ENCODE assay signal across 26 cellular contexts in the genomic region with DNA sequence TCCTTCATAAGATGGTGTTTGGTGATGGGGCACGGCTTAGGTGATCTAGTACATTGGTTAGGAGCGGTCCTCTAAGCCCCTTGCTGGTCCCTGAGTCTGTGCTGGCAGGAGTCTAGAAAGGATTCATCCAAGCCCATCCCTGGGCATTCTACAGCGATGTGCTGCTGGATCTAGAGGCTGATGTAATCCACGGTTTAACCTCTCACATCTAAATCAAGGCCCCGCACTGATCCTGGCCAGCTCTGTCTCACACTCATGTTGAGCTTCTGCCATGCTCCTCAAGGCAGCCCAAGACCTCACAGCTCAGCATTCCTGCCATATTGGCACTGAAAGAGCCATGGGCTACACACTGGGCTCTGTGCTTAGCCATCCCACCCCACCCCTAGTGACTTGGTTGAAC.
DNase-seq lines count a peak whose midpoint lies in the region; ATAC-seq, FAIRE-seq and TF ChIP-seq lines count a peak whose summit lies in the region.
"Had no signal": no experiment of that assay in that cellular context is flagged by ENCODE, and none has a peak within 500 bp of the region (broad histone marks: within the 10 kb centered on the region; RNA-seq: fewer than 3 reads in every experiment).

No MANE protein-coding gene starts in this region.

- no peaks in the 10 kb centered on the region for H3K36me3 Mint-ChIP-seq in brain
- H3K36me3 Mint-ChIP-seq in activated T-helper 2 cell treated with anti-CD3 and anti-CD28 coated beads, Interferon-gamma antibody, Interleukin-2, Interleukin-4, amounts not matched to agents 10 μg/mL and 5 μg/mL and 100 μg/mL, durations not matched to agents 14 hours and 24 hours and 36 hours (ENCODE audit: low read depth), result no peaks in the 10 kb centered on the region
- H3K36me3 Mint-ChIP-seq: memory B cell; naive thymus-derived CD4-positive, alpha-beta T cell had no signal

- H3K36me3 ChIP-seq in mucosa of descending colon (ENCODE audit: low read depth), result no peaks in the 10 kb centered on the region
- H3K36me3 ChIP-seq in aorta (ENCODE audit: control insufficient read depth in 1 of 2, insufficient read depth in 2 of 2, low read length in 1 of 2), result no peaks in the 10 kb centered on the region
- no peaks in the 10 kb centered on the region for H3K36me3 ChIP-seq in effector memory CD4-positive, alpha-beta T cell (ENCODE audit: control insufficient read depth, insufficient read depth, low read length)
- H3K36me3 ChIP-seq: adrenal gland, heart left ventricle, SJSA1 had no signal

- peaks cover 51% of the 10 kb centered on the region for H3K4me1 Mint-ChIP-seq in brain
- no peaks in the 10 kb centered on the region for H3K4me1 Mint-ChIP-seq in activated T-helper 2 cell treated with anti-CD3 and anti-CD28 coated beads, Interferon-gamma antibody, Interleukin-2, Interleukin-4, amounts not matched to agents 10 μg/mL and 5 μg/mL and 100 μg/mL, durations not matched to agents 14 hours and 24 hours and 36 hours (ENCODE audit: low read depth)
- H3K4me1 Mint-ChIP-seq: memory B cell; naive thymus-derived CD4-positive, alpha-beta T cell had no signal

- H3K27ac ChIP-seq in aorta (ENCODE audit: low read depth in 1 of 2, low read length in 2 of 2), result no peak overlapping the region
- H3K27ac ChIP-seq in effector memory CD4-positive, alpha-beta T cell (ENCODE audit: insufficient read depth, low read length, poor library complexity, severe bottlenecking), result no peak overlapping the region
- H3K27ac ChIP-seq: adrenal gland, GM23248, heart left ventricle, SJSA1 had no signal

- no peaks in the 10 kb centered on the region for H3K27me3 Mint-ChIP-seq in brain
- H3K27me3 Mint-ChIP-seq in activated T-helper 2 cell treated with anti-CD3 and anti-CD28 coated beads, Interferon-gamma antibody, Interleukin-2, Interleukin-4, amounts not matched to agents 10 μg/mL and 5 μg/mL and 100 μg/mL, durations not matched to agents 14 hours and 24 hours and 36 hours (ENCODE audit: low read depth), result no peaks in the 10 kb centered on the region
- H3K27me3 Mint-ChIP-seq: activated T-cell treated with anti-CD3 and anti-CD28 coated beads, Interleukin-2, amount 50 U/mL, for 24 hours; CD4-positive, alpha-beta T cell; memory B cell had no signal

- intact Hi-C loops in mucosa of descending colon (cut with DNase I, micrococcal nuclease) (no loop called here), aorta (cut with DNase I) (no loop called here)
- intact Hi-C loops in activated T-helper 2 cell treated with anti-CD3 and anti-CD28 coated beads, Interferon-gamma antibody, Interleukin-2, Interleukin-4, amounts not matched to agents 10 μg/mL and 5 μg/mL and 100 μg/mL, durations not matched to agents 14 hours and 24 hours and 36 hours (cut with micrococcal nuclease), result no loop called here

- H3K4me1 ChIP-seq in mucosa of descending colon (ENCODE audit: low read depth) (no peaks in the 10 kb centered on the region), aorta (ENCODE audit: control insufficient read depth in 1 of 2, insufficient read depth in 2 of 2, low read length in 2 of 2) (no peaks in the 10 kb centered on the region)
- H3K4me1 ChIP-seq in effector memory CD4-positive, alpha-beta T cell (ENCODE audit: control insufficient read depth, insufficient read depth, low read length, poor library complexity, severe bottlenecking), result no peaks in the 10 kb centered on the region
- H3K4me1 ChIP-seq: adrenal gland, SJSA1 had no signal

- H3K4me3 ChIP-seq in mucosa of descending colon, result no peak overlapping the region
- H3K4me3 ChIP-seq in aorta (ENCODE audit: low read length in 2 of 2), result no peak overlapping the region
- H3K4me3 ChIP-seq in effector memory CD4-positive, alpha-beta T cell (ENCODE audit: insufficient read depth, low read depth, low read length, poor library complexity, severe bottlenecking), result no peak overlapping the region
- H3K4me3 ChIP-seq: GM23248, SJSA1 had no signal

- TF ChIP-seq CTCF in brain (conservative IDR thresholded peaks at IDR 0.05) (no peak), mucosa of descending colon (IDR thresholded peaks at IDR 0.05) (no peak)

- FAIRE-seq in HTR-8/SVneo (lab: Jason Lieb, UNC), result no peak
- FAIRE-seq: endothelial cell of umbilical vein, GM18507, RCC 7860, TTC549 had no signal

- DNase-seq in NCI-H82 (lab: John Stamatoyannopoulos, UW), result peak; percentile 89
- DNase-seq in mucosa of descending colon, result no peak
- DNase-seq in aorta, result no peak
- no peak for DNase-seq in effector memory CD4-positive, alpha-beta T cell
- no peak for DNase-seq in activated T-helper 2 cell treated with anti-CD3 and anti-CD28 coated beads, Interferon-gamma antibody, Interleukin-2, Interleukin-4, amounts not matched to agents 10 μg/mL and 5 μg/mL and 100 μg/mL, durations not matched to agents 14 hours and 24 hours and 36 hours (ENCODE audit: low spot score)
- DNase-seq in HTR-8/SVneo (ENCODE audit: insufficient read length, low spot score), result no peak
- DNase-seq: activated CD4-positive, alpha-beta T cell treated with anti-CD3 and anti-CD28 coated beads for 4 hours; activated T-cell treated with anti-CD3 and anti-CD28 coated beads, Interleukin-2, amount 50 U/mL, for 24 hours; adrenal gland; CD4-positive, alpha-beta T cell; GDM1; heart left ventricle; left cardiac atrium; MV-4-11; naive thymus-derived CD4-positive, alpha-beta T cell; stimulated activated CD4-positive, alpha-beta T cell treated with anti-CD3 and anti-CD28 coated beads, Interleukin-4, amount 100 ng/mL, for 1 hour; stimulated activated naive CD4-positive, alpha-beta T cell; T-helper 1 cell had no signal

- ATAC-seq in mucosa of descending colon (peak; percentile 17), aorta (ENCODE audit: low FRiP score) (peak; percentile 64)
- ATAC-seq: left cardiac atrium; naive thymus-derived CD4-positive, alpha-beta T cell had no signal

- H3K4me3 Mint-ChIP-seq in brain, result peak overlapping the region in 1 of 5 experiments; percentile 76
- H3K4me3 Mint-ChIP-seq in activated T-helper 2 cell treated with anti-CD3 and anti-CD28 coated beads, Interferon-gamma antibody, Interleukin-2, Interleukin-4, amounts not matched to agents 10 μg/mL and 5 μg/mL and 100 μg/mL, durations not matched to agents 14 hours and 24 hours and 36 hours (ENCODE audit: low read depth), result no peak overlapping the region
- H3K4me3 Mint-ChIP-seq: activated T-cell treated with anti-CD3 and anti-CD28 coated beads, Interleukin-2, amount 50 U/mL, for 24 hours; CD4-positive, alpha-beta T cell; memory B cell; naive thymus-derived CD4-positive, alpha-beta T cell had no signal

- no peaks in the 10 kb centered on the region for H3K9me3 Mint-ChIP-seq in brain
- H3K9me3 Mint-ChIP-seq in activated T-helper 2 cell treated with anti-CD3 and anti-CD28 coated beads, Interferon-gamma antibody, Interleukin-2, Interleukin-4, amounts not matched to agents 10 μg/mL and 5 μg/mL and 100 μg/mL, durations not matched to agents 14 hours and 24 hours and 36 hours, result no peaks in the 10 kb centered on the region
- H3K9me3 Mint-ChIP-seq: activated T-cell treated with anti-CD3 and anti-CD28 coated beads, Interleukin-2, amount 50 U/mL, for 24 hours; CD4-positive, alpha-beta T cell; memory B cell; naive thymus-derived CD4-positive, alpha-beta T cell had no signal

- peak overlapping the region in 4 of 5 experiments; percentile 19 to 75 (median 50) for H3K27ac Mint-ChIP-seq in brain
- H3K27ac Mint-ChIP-seq in activated T-helper 2 cell treated with anti-CD3 and anti-CD28 coated beads, Interferon-gamma antibody, Interleukin-2, Interleukin-4, amounts not matched to agents 10 μg/mL and 5 μg/mL and 100 μg/mL, durations not matched to agents 14 hours and 24 hours and 36 hours, result no peak overlapping the region
- H3K27ac Mint-ChIP-seq: activated T-cell treated with anti-CD3 and anti-CD28 coated beads, Interleukin-2, amount 50 U/mL, for 24 hours; CD4-positive, alpha-beta T cell; memory B cell; naive thymus-derived CD4-positive, alpha-beta T cell had no signal

- H3K27me3 ChIP-seq in aorta (ENCODE audit: control insufficient read depth in 1 of 2, insufficient read depth in 2 of 2, low read length in 1 of 2), result no peaks in the 10 kb centered on the region
- no peaks in the 10 kb centered on the region for H3K27me3 ChIP-seq in effector memory CD4-positive, alpha-beta T cell (replicated peaks; ENCODE audit: control insufficient read depth, insufficient read depth, low read length, poor library complexity, severe bottlenecking)
- H3K27me3 ChIP-seq: adrenal gland, heart left ventricle, SJSA1 had no signal

- no peaks in the 10 kb centered on the region for H3K9me3 ChIP-seq in mucosa of descending colon
- H3K9me3 ChIP-seq in aorta (ENCODE audit: control insufficient read depth, low read length), result no peaks in the 10 kb centered on the region
- H3K9me3 ChIP-seq in effector memory CD4-positive, alpha-beta T cell (ENCODE audit: control insufficient read depth, low read length), result no peaks in the 10 kb centered on the region
- H3K9me3 ChIP-seq: adrenal gland, heart left ventricle, SJSA1 had no signal

- WGBS in aorta, 2 donors, result 77 to 85% methylated on average over 5 of the region's 5 CpGs
